ENCODE assay signal across 8 cellular contexts in genomic region chr3:196096382-196096953, GRCh38. TPM values are rescaled to one million over a fixed set of nuclear protein-coding genes. Genes with fewer than 3 reads are reported as not detected.
A peak's percentile ranks its signal among the peaks of the same experiment; 100 is the strongest.
DNase-seq lines count a peak whose midpoint lies in the region; ATAC-seq, FAIRE-seq and TF ChIP-seq lines count a peak whose summit lies in the region.

No MANE protein-coding gene starts in this region.

- H3K27me3 ChIP-seq in hepatocyte (no peaks in the 10 kb centered on the region), smooth muscle cell (ENCODE audit: low read depth) (no peaks in the 10 kb centered on the region)

- H2AFZ ChIP-seq in hepatocyte (no peak overlapping the region), smooth muscle cell (ENCODE audit: low read depth) (no peak overlapping the region)

- H3K9me3 ChIP-seq in hepatocyte (ENCODE audit: low read depth) (no peaks in the 10 kb centered on the region), smooth muscle cell (replicated peaks; ENCODE audit: low read depth) (no peaks in the 10 kb centered on the region)

- no peak for FAIRE-seq in H54 (lab: Jason Lieb, UNC)

- H3K9me2 ChIP-seq in hepatocyte (replicated peaks; ENCODE audit: insufficient read depth), result no peaks in the 10 kb centered on the region

- no peaks in the 10 kb centered on the region for H3K4me1 ChIP-seq in hepatocyte (ENCODE audit: insufficient read depth)
- no peaks in the 10 kb centered on the region for H3K4me1 ChIP-seq in smooth muscle cell (ENCODE audit: low read depth)

- peak; percentile 17 for DNase-seq in SK-MEL-5 (ENCODE audit: low read depth, low spot score)
- DNase-seq in midbrain (lab: John Stamatoyannopoulos, UW), result peak; percentile 66
- DNase-seq in H54 (ENCODE audit: insufficient read length, low spot score), result no peak
- DNase-seq in hepatocyte (ENCODE audit: low spot score), result no peak
- no peak for DNase-seq in smooth muscle cell (lab: John Stamatoyannopoulos, UW; ENCODE audit: unreplicated experiment)
- DNase-seq in islet precursor cell, result no peak

- TF ChIP-seq CTCF in hepatocyte (IDR thresholded peaks at IDR 0.05; ENCODE audit: poor library complexity) (no peak), smooth muscle cell (IDR thresholded peaks at IDR 0.05; ENCODE audit: borderline replicate concordance, insufficient read depth, poor library complexity, severe bottlenecking) (no peak)

- ATAC-seq in GM18909 (IDR thresholded peaks at IDR 0.05; ENCODE audit: poor library complexity, unreplicated experiment) (peak; percentile 83), HG02938 (IDR thresholded peaks at IDR 0.05; ENCODE audit: unreplicated experiment) (peak; percentile 80)

- H3K27ac ChIP-seq in hepatocyte, result no peak overlapping the region
- H3K27ac ChIP-seq in smooth muscle cell (ENCODE audit: low read depth), result no peak overlapping the region

- no peak overlapping the region for H3K4me2 ChIP-seq in hepatocyte
- H3K4me2 ChIP-seq in smooth muscle cell, result no peak overlapping the region

- H3K79me2 ChIP-seq in hepatocyte (no peaks in the 10 kb centered on the region), smooth muscle cell (ENCODE audit: low read depth) (no peaks in the 10 kb centered on the region)

- H4K20me1 ChIP-seq in hepatocyte (ENCODE audit: insufficient read depth, poor library complexity, severe bottlenecking), result no peaks in the 10 kb centered on the region
- no peaks in the 10 kb centered on the region for H4K20me1 ChIP-seq in smooth muscle cell (ENCODE audit: low read depth)

- TF ChIP-seq POLR2A in H54 (IDR thresholded peaks at IDR 0.05; ENCODE audit: low read depth, low read length), result no peak

- H3K36me3 ChIP-seq in hepatocyte (replicated peaks; ENCODE audit: insufficient read depth, low read depth) (no peaks in the 10 kb centered on the region), smooth muscle cell (ENCODE audit: low read depth) (no peaks in the 10 kb centered on the region)

- no peak overlapping the region for H3K9ac ChIP-seq in smooth muscle cell (ENCODE audit: low read depth)

- H3F3A ChIP-seq in smooth muscle cell (ENCODE audit: low read depth), result no peaks in the 10 kb centered on the region

- 83% methylated on average over 11 of the region's 11 CpGs for WGBS in hepatocyte (ENCODE audit: low lambda C conversion rate, missing lambda C conversion rate)
- 77% methylated on average over 11 of the region's 11 CpGs for WGBS in smooth muscle cell (ENCODE audit: low lambda C conversion rate)

- in situ Hi-C loops in SK-MEL-5 (cut with HindIII; ENCODE audit: low pct_unique_long_range_greater_than_20kb, low sequenced_read_pairs), result no loop called here

- H3K4me3 ChIP-seq in hepatocyte (no peak overlapping the region), smooth muscle cell (no peak overlapping the region)

RNA-seq across cellular contexts. Expression of gene TFRC, which starts 14.6 kb away (rescaled TPM):
- total RNA-seq in SK-MEL-5 (2014; rRNA removed; shearing (Covaris generic)), result 320 and 331 TPM in 2 replicates
- 135 and 178 TPM in 2 replicates for polyA plus RNA-seq in SK-MEL-5 (2015; cell fraction: cytosol; rRNA removed)
- 139 and 144 TPM in 2 replicates for polyA plus RNA-seq in SK-MEL-5 (2015; cell fraction: nucleus; rRNA removed)
- total RNA-seq in hepatocyte, result 230 and 278 TPM in 2 replicates
- polyA plus RNA-seq in hepatocyte, result 136 and 137 TPM in 2 replicates
- total RNA-seq in smooth muscle cell, result 39.0 and 55.1 TPM in 2 replicates
- polyA plus RNA-seq in smooth muscle cell, result 17.1 and 22.1 TPM in 2 replicates

Comparison
In these comparisons a context has a peak if more than half of its experiments do, and no peak if none do; other contexts are left out.
1. DNase-seq: peak in SK-MEL-5 (single experiment) and midbrain (single experiment); none in H54 (single experiment), hepatocyte (single experiment), smooth muscle cell (single experiment) and islet precursor cell (single experiment).